8 cellular contexts compared by ENCODE assay signal in genomic region chr11:47577460-47578041, GRCh38. TPM values are rescaled to one million over a fixed set of nuclear protein-coding genes. Genes with fewer than 3 reads are reported as not detected.
DNase-seq lines count a peak whose midpoint lies in the region; ATAC-seq and TF ChIP-seq lines count a peak whose summit lies in the region.

No MANE protein-coding gene starts in this region.

- H3K9me3 ChIP-seq in muscle layer of duodenum (ENCODE audit: control insufficient read depth in 1 of 2, low read length in 2 of 2) (no peaks in the 10 kb centered on the region), tibial nerve (no peaks in the 10 kb centered on the region)

- H3K27me3 ChIP-seq in muscle layer of duodenum (ENCODE audit: low read depth, low read length) = no peaks in the 10 kb centered on the region
- H3K27me3 ChIP-seq in tibial nerve = no peaks in the 10 kb centered on the region

- H3K27ac Mint-ChIP-seq in IgD-negative memory B cell = peak overlapping the region; percentile 46 to 99 (median 67)
- H3K27ac Mint-ChIP-seq in MCF 10A (ENCODE audit: low read depth, unreplicated experiment) = no peak overlapping the region

- H3K36me3 Mint-ChIP-seq in IgD-negative memory B cell (peaks cover 10% of the 10 kb centered on the region), MCF 10A (ENCODE audit: insufficient read depth, unreplicated experiment) (peaks cover 58% of the 10 kb centered on the region)

- H3K4me3 Mint-ChIP-seq in IgD-negative memory B cell (peak overlapping the region; percentile 91 to 100 (median 100)), MCF 10A (ENCODE audit: unreplicated experiment) (peak overlapping the region; percentile 93)

- DNase-seq in Ammon's horn (ENCODE audit: low spot score) = peak; percentile 27
- DNase-seq in MCF 10A (ENCODE audit: unreplicated experiment) = no peak
- DNase-seq in tibial nerve (ENCODE audit: low spot score in 2 of 2) = no peak
- DNase-seq in 8988T = no peak

- POLR2A ChIA-PET in MCF 10A (lab: Yijun Ruan, JAX) = interaction anchor here (0.5 to 4.7 kb wide), 9 partner anchors 9 to 1455 kb away, joined by 3 to 48 read pairs (median 4); partner anchors contain the start of genes CELF1 and PTPMT1

- no peaks in the 10 kb centered on the region for H3K9me3 Mint-ChIP-seq in IgD-negative memory B cell
- H3K9me3 Mint-ChIP-seq in MCF 10A (ENCODE audit: unreplicated experiment) = no peaks in the 10 kb centered on the region

- 56 to 65% methylated on average over 13 of the region's 13 CpGs for WGBS in tibial nerve, 2 donors

- H3K4me1 ChIP-seq in muscle layer of duodenum (ENCODE audit: control insufficient read depth in 1 of 2, insufficient read depth in 2 of 2, low read length in 2 of 2) (peaks cover 18 to 26% of the 10 kb centered on the region in 2 donors), tibial nerve (peaks cover 0 to 50% (median 27%) of the 10 kb centered on the region in 4 donors)

- H3K4me1 Mint-ChIP-seq in IgD-negative memory B cell = peaks cover 14 to 39% (median 23%) of the 10 kb centered on the region in 3 donors
- peaks cover 18% of the 10 kb centered on the region for H3K4me1 Mint-ChIP-seq in MCF 10A (ENCODE audit: insufficient read depth, unreplicated experiment)

- ATAC-seq in HG02588 (IDR thresholded peaks at IDR 0.05; ENCODE audit: unreplicated experiment) (no peak), GM18502 (IDR thresholded peaks at IDR 0.05; ENCODE audit: poor library complexity, unreplicated experiment) (no peak)

- H3K36me3 ChIP-seq in muscle layer of duodenum (ENCODE audit: control insufficient read depth in 1 of 2, insufficient read depth in 2 of 2, low read length in 2 of 2) = peaks cover 41 to 49% of the 10 kb centered on the region in 2 donors
- H3K36me3 ChIP-seq in tibial nerve = peaks cover 3 to 76% (median 4%) of the 10 kb centered on the region in 3 donors

- no peak for TF ChIP-seq POLR2A in tibial nerve (IDR thresholded peaks at IDR 0.05)

- peak overlapping the region; percentile 98 to 99 for H3K4me3 ChIP-seq in muscle layer of duodenum (ENCODE audit: low read depth in 1 of 2, low read length in 2 of 2)
- H3K4me3 ChIP-seq in tibial nerve = peak overlapping the region in 2 of 4 donors; percentile 77 to 95

- TF ChIP-seq CTCF in MCF 10A (IDR thresholded peaks at IDR 0.05; ENCODE audit: unreplicated experiment) (no peak), tibial nerve (IDR thresholded peaks at IDR 0.05) (no peak)

- intact Hi-C loops in MCF 10A (cut with micrococcal nuclease) = no loop called here

- no TSS peak for BruUV-seq in MCF 10A (replicated peaks; lab: Mats Ljungman, UMichigan)

- CTCF ChIA-PET in MCF 10A (lab: Yijun Ruan, JAX) = interaction anchor here (0.8 to 3.4 kb wide), 3 partner anchors 24 to 274 kb away, joined by 3 to 9 read pairs (median 4); partner anchors contain the start of gene CELF1

- H3K27me3 Mint-ChIP-seq in IgD-negative memory B cell (peaks cover 2% of the 10 kb centered on the region), MCF 10A (ENCODE audit: insufficient read depth, unreplicated experiment) (no peaks in the 10 kb centered on the region)

- H3K27ac ChIP-seq in muscle layer of duodenum (ENCODE audit: low read length) = peak overlapping the region; percentile 84
- H3K27ac ChIP-seq in tibial nerve = peak overlapping the region in 2 of 4 donors; percentile 89 to 95

- no peak for TF ChIP-seq EP300 in tibial nerve (IDR thresholded peaks at IDR 0.05)

RNA-seq across cellular contexts. Expression of gene KBTBD4, which starts 1.2 kb away (rescaled TPM):
- polyA plus RNA-seq in IgD-negative memory B cell = 41.6 TPM
- total RNA-seq in MCF 10A (2022) (8.4 and 12.6 TPM in 2 replicates), tibial nerve (10 to 100 TPM; 18.0 to 20.8 (median 19.5) TPM)

RNA-seq across cellular contexts. Expression of gene NDUFS3, which starts 1.3 kb away (rescaled TPM):
- 105 TPM for polyA plus RNA-seq in IgD-negative memory B cell
- total RNA-seq in MCF 10A (2022) (117 and 120 TPM in 2 replicates), tibial nerve (10 to 100 TPM; 55.1 to 65.4 (median 61.1) TPM)

RNA-seq across cellular contexts. Expression of gene FAM180B, which starts 8.9 kb away (rescaled TPM):
- not detected for polyA plus RNA-seq in IgD-negative memory B cell
- total RNA-seq in MCF 10A (2022) (not detected in 2 replicates), tibial nerve (10 to 100 TPM in 1 of 4 donors, 1 to 10 TPM in 3; 3.3 to 22.7 (median 4.1) TPM)

RNA-seq across cellular contexts. Expression of gene PTPMT1, which starts 12.2 kb away (rescaled TPM):
- polyA plus RNA-seq in IgD-negative memory B cell = 49.5 TPM
- 44.6 and 49.0 TPM in 2 replicates for total RNA-seq in MCF 10A (2022)
- total RNA-seq in tibial nerve = 100 to 1,000 TPM in 3 of 4 donors, 10 to 100 TPM in 1; 97.3 to 158 (median 137) TPM

RNA-seq across cellular contexts. Expression of gene C1QTNF4, which starts 16.7 kb away (rescaled TPM):
- not detected for polyA plus RNA-seq in IgD-negative memory B cell
- total RNA-seq in MCF 10A (2022) = 0.42 TPM in 1 of 2 replicates, not detected in the other
- total RNA-seq in tibial nerve = 10 to 100 TPM in 2 of 4 donors, 1 to 10 TPM in 2; 6.9 to 13.2 (median 9.2) TPM
